ENCODE assay signal across 19 cellular contexts in genomic region chr16:54135361-54136275, GRCh38.
DNase-seq lines count a peak whose midpoint lies in the region; ATAC-seq, FAIRE-seq and TF ChIP-seq lines count a peak whose summit lies in the region.
"Had no signal": no experiment of that assay in that cellular context is flagged by ENCODE, and none has a peak within 500 bp of the region (broad histone marks: within the 10 kb centered on the region; RNA-seq: fewer than 3 reads in every experiment).

No MANE protein-coding gene starts in this region.

- peak overlapping the region; percentile 68 for H3K27ac ChIP-seq in PC-3 (ENCODE audit: low read length)
- no peak overlapping the region for H3K27ac ChIP-seq in substantia nigra (ENCODE audit: low read depth, low read length, poor library complexity, severe bottlenecking)
- H3K27ac ChIP-seq: coronary artery, heart left ventricle, SK-N-MC had no signal

- no peaks in the 10 kb centered on the region for H3K79me2 ChIP-seq in PC-3 (ENCODE audit: low read length)

- no peaks in the 10 kb centered on the region for H3K36me3 Mint-ChIP-seq in T-helper 17 cell (ENCODE audit: low read depth)

- no peaks in the 10 kb centered on the region for H3K36me3 ChIP-seq in PC-3 (ENCODE audit: low read depth, low read length)
- H3K36me3 ChIP-seq: heart left ventricle had no signal

- H3K4me3 ChIP-seq in PC-3 (ENCODE audit: low read length), result no peak overlapping the region
- H3K4me3 ChIP-seq in epithelial cell of esophagus (ENCODE audit: low read length), result no peak overlapping the region
- H3K4me3 ChIP-seq: coronary artery, heart left ventricle, SK-N-MC had no signal

- intact Hi-C loops in PC-3 (cut with micrococcal nuclease), result no loop called here

- no peak for TF ChIP-seq POLR2A in H54 (IDR thresholded peaks at IDR 0.05; ENCODE audit: low read depth, low read length)

- POLR2A ChIA-PET in PC-3 (lab: Charles Lee; ENCODE audit: unreplicated experiment), result no interaction called here

- ATAC-seq in PC-3 (no peak), HG02642 (IDR thresholded peaks at IDR 0.05; ENCODE audit: poor library complexity, unreplicated experiment) (no peak), T-helper 17 cell (no peak)
- ATAC-seq: HCT116, heart left ventricle had no signal

- CTCF ChIA-PET in PC-3 (lab: Charles Lee), result no interaction called here

- H3K27me3 Mint-ChIP-seq in T-helper 17 cell, result peaks cover 5% of the 10 kb centered on the region

- H3K4me2 ChIP-seq in PC-3 (ENCODE audit: low read length), result no peak overlapping the region

- no peak for FAIRE-seq in H54 (lab: Jason Lieb, UNC)
- FAIRE-seq: D721Med, GM12891 had no signal

- no peak for TF ChIP-seq CTCF in PC-3 (conservative IDR thresholded peaks at IDR 0.05; ENCODE audit: low read depth, low read length)
- TF ChIP-seq CTCF in epithelial cell of esophagus (IDR thresholded peaks at IDR 0.05; ENCODE audit: insufficient read depth, low read depth, low read length, missing control alignments), result no peak

- H3K9ac ChIP-seq in PC-3 (ENCODE audit: low read length), result no peak overlapping the region

- no peak overlapping the region for H2AFZ ChIP-seq in PC-3 (ENCODE audit: low read length)

- H3K9me2 ChIP-seq in PC-3 (replicated peaks; ENCODE audit: low read length), result no peaks in the 10 kb centered on the region

- H3K27ac Mint-ChIP-seq in T-helper 17 cell, result no peak overlapping the region
- H3K27ac Mint-ChIP-seq: activated CD4-positive, alpha-beta T cell treated with anti-CD3 and anti-CD28 coated beads, Interleukin-2, amount 10 ng/mL, durations not matched to agents 24 days and 14 days had no signal

- peaks cover 8% of the 10 kb centered on the region for H3K4me1 ChIP-seq in PC-3 (ENCODE audit: insufficient read depth, low read length)
- H3K4me1 ChIP-seq: heart left ventricle had no signal

- H4K20me1 ChIP-seq in PC-3 (ENCODE audit: low read length), result no peaks in the 10 kb centered on the region

- H3K4me1 Mint-ChIP-seq in T-helper 17 cell, result no peaks in the 10 kb centered on the region
- H3K4me1 Mint-ChIP-seq: activated CD4-positive, alpha-beta T cell treated with anti-CD3 and anti-CD28 coated beads, Interleukin-2, amount 10 ng/mL, durations not matched to agents 24 days and 14 days had no signal

- peaks cover 6% of the 10 kb centered on the region for H3K27me3 ChIP-seq in PC-3 (ENCODE audit: low read length)
- H3K27me3 ChIP-seq: heart left ventricle had no signal

- no TSS peak for BruUV-seq in PC-3 (replicated peaks; lab: Mats Ljungman, UMichigan)

- H3K9me3 ChIP-seq in PC-3 (ENCODE audit: low read length) (no peaks in the 10 kb centered on the region), T-helper 17 cell (ENCODE audit: control insufficient read depth, low read length, poor library complexity, severe bottlenecking) (no peaks in the 10 kb centered on the region)

- no peak overlapping the region for H3K4me3 Mint-ChIP-seq in T-helper 17 cell
- H3K4me3 Mint-ChIP-seq: activated CD4-positive, alpha-beta T cell treated with anti-CD3 and anti-CD28 coated beads, Interleukin-2, amount 10 ng/mL, durations not matched to agents 24 days and 14 days had no signal

- no peaks in the 10 kb centered on the region for H3F3A ChIP-seq in PC-3 (ENCODE audit: low read length, unreplicated experiment)

- DNase-seq in H54 (ENCODE audit: insufficient read length, low spot score) (peak; percentile 14), PC-3 (peak; percentile 15), epithelial cell of esophagus (ENCODE audit: low read depth) (peak; percentile 58), pulmonary artery endothelial cell (ENCODE audit: low read depth, low spot score) (peak; percentile 7), T-helper 17 cell (no peak), substantia nigra (lab: John Stamatoyannopoulos, UW) (no peak)
- DNase-seq in activated naive CD4-positive, alpha-beta T cell treated with Interleukin-2 at 50 U/mL for 16 hours, result no peak
- DNase-seq: activated CD4-positive, alpha-beta T cell treated with anti-CD3 and anti-CD28 coated beads, Interleukin-2, amount 10 ng/mL, durations not matched to agents 24 days and 14 days; activated effector memory CD4-positive, alpha-beta T cell treated with anti-CD3 and anti-CD28 coated beads, Interleukin-2, amount 50 U/mL, for 16 hours; heart left ventricle; NCI-H1048; stimulated activated CD4-positive, alpha-beta T cell treated with anti-CD3 and anti-CD28 coated beads, Interleukin-2, amount 100 ng/mL, for 48 hours; stimulated activated naive CD4-positive, alpha-beta T cell treated with Interleukin-2 at 50 U/mL for 16 hours had no signal

Comparison
In these comparisons a context has a peak if more than half of its experiments do, and no peak if none do; other contexts are left out.
1. DNase-seq: peak in H54 (single experiment), PC-3 (single experiment), epithelial cell of esophagus (single experiment) and pulmonary artery endothelial cell (single experiment); none in T-helper 17 cell (0 of 3), activated naive CD4-positive, alpha-beta T cell treated with Interleukin-2 at 50 U/mL for 16 hours (single experiment) and substantia nigra (0 of 49).